In the genomic region with DNA sequence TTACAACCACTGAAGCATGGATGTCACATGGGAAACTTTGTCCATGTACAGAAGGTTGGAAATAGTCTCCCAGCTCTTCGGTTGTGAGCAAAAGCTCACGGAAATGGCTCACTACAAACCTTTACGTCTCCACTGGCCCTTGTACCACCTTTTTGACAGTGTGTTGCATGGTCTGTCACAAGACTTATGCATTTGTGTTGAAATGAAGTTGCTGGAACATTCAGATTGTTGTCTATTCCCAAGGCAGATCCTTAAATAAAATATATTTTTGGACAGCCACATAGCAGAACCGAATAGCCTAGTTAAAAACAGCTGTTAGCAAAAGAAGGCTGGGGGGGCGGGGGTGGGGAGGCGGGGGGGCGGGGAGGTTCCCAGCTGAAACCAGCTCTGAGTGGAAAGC, we compare ENCODE assay signal across 24 cellular contexts.
"Had no signal": no experiment of that assay in that cellular context is flagged by ENCODE, and none has a peak within 500 bp of the region (broad histone marks: within the 10 kb centered on the region; RNA-seq: fewer than 3 reads in every experiment).

No MANE protein-coding gene starts in this region.

- H3K4me3 Mint-ChIP-seq: effector memory CD8-positive, alpha-beta T cell; natural killer cell; neural progenitor cell; type B pancreatic cell had no signal

- H3K4me1 Mint-ChIP-seq: natural killer cell, neural progenitor cell had no signal

- H3K27me3 ChIP-seq: esophagus muscularis mucosa, heart left ventricle, neural progenitor cell, ovary, right lobe of liver, stomach, thyroid gland had no signal

- DNase-seq: central memory CD4-positive, alpha-beta T cell; cortex of kidney; effector memory CD8-positive, alpha-beta T cell; foreskin melanocyte; heart left ventricle; hippocampal formation; mesendoderm; natural killer cell; nucleus accumbens; ovary; psoas muscle; retina; right lobe of liver; stimulated activated CD4-positive, alpha-beta T cell treated with anti-CD3 and anti-CD28 coated beads, Interleukin-2, amount 100 ng/mL, for 24 hours; stimulated activated CD4-positive, alpha-beta T cell treated with anti-CD3 and anti-CD28 coated beads, Interleukin-4, amount 100 ng/mL, for 4 hours; stimulated activated naive CD4-positive, alpha-beta T cell; stomach; substantia nigra; thyroid gland had no signal

- ATAC-seq: effector memory CD8-positive, alpha-beta T cell; natural killer cell; right lobe of liver had no signal

- H3K36me3 ChIP-seq: ovary had no signal

- H3K9me3 ChIP-seq: esophagus muscularis mucosa, ovary, psoas muscle, right lobe of liver, thyroid gland had no signal

- H3K27me3 Mint-ChIP-seq: effector memory CD8-positive, alpha-beta T cell; type B pancreatic cell had no signal

- H3K9me3 Mint-ChIP-seq: effector memory CD8-positive, alpha-beta T cell; natural killer cell; neural progenitor cell; type B pancreatic cell had no signal

- H3K27ac ChIP-seq: epithelial cell of prostate, esophagus muscularis mucosa, neural progenitor cell, ovary, psoas muscle, right lobe of liver, skin epidermis, stomach, thyroid gland had no signal

- H3K4me3 ChIP-seq: esophagus muscularis mucosa, heart left ventricle, neural progenitor cell, ovary, psoas muscle, right lobe of liver, skin epidermis, stomach, thyroid gland had no signal

- H3K27ac Mint-ChIP-seq: natural killer cell, neural progenitor cell, type B pancreatic cell had no signal

- H3K4me1 ChIP-seq: esophagus muscularis mucosa, neural progenitor cell, right lobe of liver, stomach, thyroid gland had no signal
